ENCODE assay signal across 16 cellular contexts in genomic region chr20:49029203-49029602, GRCh38.
"Had no signal": no experiment of that assay in that cellular context is flagged by ENCODE, and none has a peak within 500 bp of the region (broad histone marks: within the 10 kb centered on the region; RNA-seq: fewer than 3 reads in every experiment).

No MANE protein-coding gene starts in this region.

- H3K4me1 Mint-ChIP-seq: neural crest cell; stimulated activated naive CD8-positive, alpha-beta T cell treated with anti-CD3 and anti-CD28 coated beads, Interleukin-15, amount 100 ng/mL, for 72 hours had no signal

- H3K27me3 Mint-ChIP-seq: stimulated activated naive CD8-positive, alpha-beta T cell treated with anti-CD3 and anti-CD28 coated beads, Interleukin-15, amount 100 ng/mL, for 72 hours had no signal

- H3K9me3 Mint-ChIP-seq: activated T-helper 1 cell treated with anti-CD3 and anti-CD28 coated beads, Interleukin-12 subunit alpha, Interleukin-12 subunit beta, Interleukin-2, Interleukin-4 antibody, amounts not matched to agents 30 ng/mL and 10 ng/mL and 1 ng/mL, durations not matched to agents 14 hours and 24 hours and 36 hours; neural crest cell; stimulated activated naive CD8-positive, alpha-beta T cell treated with anti-CD3 and anti-CD28 coated beads, Interleukin-15, amount 100 ng/mL, for 72 hours had no signal

- H3K4me3 ChIP-seq: adrenal gland, gastrocnemius medialis, testis had no signal

- DNase-seq: activated CD4-positive, alpha-beta T cell treated with anti-CD3 and anti-CD28 coated beads for 1 hour; activated CD8-positive, alpha-beta memory T cell treated with anti-CD3 and anti-CD28 coated beads, Interleukin-2, amount 50 U/mL, for 48 hours; activated CD8-positive, alpha-beta T cell treated with anti-CD3 and anti-CD28 coated beads, Interleukin-2, amount 10 ng/mL, durations not matched to agents 7 days and 5 days; activated naive CD4-positive, alpha-beta T cell treated with Interleukin-2 at 50 U/mL for 16 hours; gastrocnemius medialis; kidney glomerular epithelial cell; retina; stimulated activated CD4-positive, alpha-beta T cell treated with anti-CD3 and anti-CD28 coated beads, Interleukin-15, amount 100 ng/mL, for 24 hours; stimulated activated CD4-positive, alpha-beta T cell treated with anti-CD3 and anti-CD28 coated beads, Interleukin-4, amount 100 ng/mL, for 24 hours; stimulated activated naive CD8-positive, alpha-beta T cell treated with anti-CD3 and anti-CD28 coated beads, Interleukin-15, amount 100 ng/mL, for 72 hours; testis had no signal

- H3K27me3 ChIP-seq: adrenal gland, brain microvascular endothelial cell, gastrocnemius medialis, testis had no signal

- H3K27ac ChIP-seq: brain microvascular endothelial cell, gastrocnemius medialis, parathyroid adenoma, testis had no signal

- H3K27ac Mint-ChIP-seq: activated CD8-positive, alpha-beta T cell treated with anti-CD3 and anti-CD28 coated beads, Interleukin-2, amount 10 ng/mL, durations not matched to agents 7 days and 5 days; activated T-helper 1 cell treated with anti-CD3 and anti-CD28 coated beads, Interleukin-12 subunit alpha, Interleukin-12 subunit beta, Interleukin-2, Interleukin-4 antibody, amounts not matched to agents 30 ng/mL and 10 ng/mL and 1 ng/mL, durations not matched to agents 14 hours and 24 hours and 36 hours; stimulated activated naive CD8-positive, alpha-beta T cell treated with anti-CD3 and anti-CD28 coated beads, Interleukin-15, amount 100 ng/mL, for 72 hours had no signal

- H3K4me3 Mint-ChIP-seq: activated CD8-positive, alpha-beta T cell treated with anti-CD3 and anti-CD28 coated beads, Interleukin-2, amount 10 ng/mL, durations not matched to agents 7 days and 5 days; activated T-helper 1 cell treated with anti-CD3 and anti-CD28 coated beads, Interleukin-12 subunit alpha, Interleukin-12 subunit beta, Interleukin-2, Interleukin-4 antibody, amounts not matched to agents 30 ng/mL and 10 ng/mL and 1 ng/mL, durations not matched to agents 14 hours and 24 hours and 36 hours; neural crest cell; stimulated activated naive CD8-positive, alpha-beta T cell treated with anti-CD3 and anti-CD28 coated beads, Interleukin-15, amount 100 ng/mL, for 72 hours had no signal

- ATAC-seq: gastrocnemius medialis; stimulated activated naive CD8-positive, alpha-beta T cell treated with anti-CD3 and anti-CD28 coated beads, Interleukin-15, amount 100 ng/mL, for 72 hours had no signal

- H3K9me3 ChIP-seq: adrenal gland, gastrocnemius medialis, testis had no signal

- H3K4me1 ChIP-seq: gastrocnemius medialis, parathyroid adenoma, testis had no signal
